In the genomic region with DNA sequence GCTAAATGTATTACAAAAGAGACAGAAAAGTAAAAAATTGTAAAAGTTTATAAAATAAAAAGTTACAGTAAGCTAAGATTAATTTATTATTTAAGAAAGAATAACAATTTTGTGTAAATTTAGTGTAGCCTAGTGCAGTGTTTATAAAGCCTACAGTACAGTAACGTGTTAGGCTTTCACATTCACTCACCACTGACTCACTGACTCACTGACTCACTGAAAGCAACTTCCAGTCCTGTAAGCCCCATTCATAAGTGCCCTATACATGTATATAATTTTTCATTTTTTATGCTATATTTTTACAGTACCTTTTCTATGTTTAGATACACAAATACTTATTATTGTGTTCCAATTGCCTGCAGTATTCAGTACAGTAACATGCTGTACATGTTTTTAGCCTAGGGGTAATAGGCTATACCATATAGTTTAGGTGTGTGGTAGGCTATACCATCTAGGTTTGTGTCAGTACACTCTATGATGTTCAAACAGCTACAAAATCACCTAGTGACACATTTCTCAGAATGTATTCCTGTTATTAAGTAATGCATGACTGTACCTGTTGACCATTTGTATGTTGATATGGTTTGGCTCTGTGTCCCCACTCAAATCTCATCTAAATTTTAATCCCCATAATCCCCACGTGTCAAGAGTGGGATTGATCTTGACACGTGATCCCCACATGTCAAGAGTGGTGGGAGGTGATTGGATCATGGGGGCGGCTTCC, we compare ENCODE assay signal across 12 cellular contexts. TPM values are rescaled to one million over a fixed set of nuclear protein-coding genes. Genes with fewer than 3 reads are reported as not detected.
DNase-seq lines count a peak whose midpoint lies in the region; ATAC-seq, FAIRE-seq and TF ChIP-seq lines count a peak whose summit lies in the region.
"Had no signal": no experiment of that assay in that cellular context is flagged by ENCODE, and none has a peak within 500 bp of the region (broad histone marks: within the 10 kb centered on the region; RNA-seq: fewer than 3 reads in every experiment).

No MANE protein-coding gene starts in this region.

- no peak for TF ChIP-seq POLR2A in GM12892 (IDR thresholded peaks at IDR 0.05; ENCODE audit: low read depth, low read length)

- H3K27ac Mint-ChIP-seq in type B pancreatic cell: no peak overlapping the region
- H3K27ac Mint-ChIP-seq: nephron had no signal

- H3K4me1 Mint-ChIP-seq in type B pancreatic cell (ENCODE audit: unreplicated experiment): no peaks in the 10 kb centered on the region
- H3K4me1 Mint-ChIP-seq: nephron had no signal

- H3K27ac ChIP-seq in foreskin keratinocyte: no peak overlapping the region
- H3K27ac ChIP-seq: ascending aorta had no signal

- H3K9me3 Mint-ChIP-seq in type B pancreatic cell: no peaks in the 10 kb centered on the region
- H3K9me3 Mint-ChIP-seq: nephron had no signal

- TF ChIP-seq CTCF in foreskin keratinocyte (conservative IDR thresholded peaks at IDR 0.05) (no peak), type B pancreatic cell (conservative IDR thresholded peaks at IDR 0.05) (no peak)

- no peaks in the 10 kb centered on the region for H3K4me1 ChIP-seq in foreskin keratinocyte
- H3K4me1 ChIP-seq: ascending aorta had no signal

- no peaks in the 10 kb centered on the region for H3K27me3 ChIP-seq in foreskin keratinocyte
- H3K27me3 ChIP-seq: ascending aorta had no signal

- ATAC-seq in GM21619 (IDR thresholded peaks at IDR 0.05; ENCODE audit: unreplicated experiment) (peak; percentile 58), foreskin keratinocyte (peak; percentile 100)

- H3K36me3 Mint-ChIP-seq in type B pancreatic cell: no peaks in the 10 kb centered on the region

- H3K4me3 Mint-ChIP-seq in type B pancreatic cell: no peak overlapping the region
- H3K4me3 Mint-ChIP-seq: nephron had no signal

- H3K27me3 Mint-ChIP-seq in type B pancreatic cell: no peaks in the 10 kb centered on the region

- no peak for FAIRE-seq in GM12892 (lab: Jason Lieb, UNC)
- FAIRE-seq: TTC549 had no signal

- DNase-seq in ELR (ENCODE audit: low read depth) (peak; percentile 84), RPMI7951 (ENCODE audit: low read depth) (peak; percentile 29), foreskin keratinocyte (peak; percentile 59 to 84), occipital lobe (lab: John Stamatoyannopoulos, UW) (no peak), type B pancreatic cell (ENCODE audit: extremely low spot score, unreplicated experiment) (no peak), GM12892 (ENCODE audit: insufficient read length) (no peak)
- no peak for DNase-seq in activated effector memory CD4-positive, alpha-beta T cell treated with Interleukin-2 at 50 U/mL for 16 hours
- DNase-seq: NCI-H510A had no signal

RNA-seq across cellular contexts. Expression of gene CFAP299, which starts 57.9 kb away (rescaled TPM):
- total RNA-seq in RPMI7951 (2014; rRNA removed; shearing (Covaris generic)): 0.36 TPM in 1 of 2 replicates, not detected in the other
- total RNA-seq in foreskin keratinocyte: not detected in 2 replicates
- polyA plus RNA-seq in foreskin keratinocyte: not detected in 2 replicates
- total RNA-seq in occipital lobe: 1.1 TPM
- 1.1 TPM in 1 of 2 replicates, not detected in the other for total RNA-seq in type B pancreatic cell (ENCODE audit: low replicate concordance)
- polyA plus RNA-seq in GM12892 (2012; ENCODE audit: missing spikeins): not detected
- total RNA-seq: ascending aorta had no signal

Comparison
In these comparisons a context has a peak if more than half of its experiments do, and no peak if none do; other contexts are left out.
1. DNase-seq: peak in ELR (single experiment), RPMI7951 (single experiment) and foreskin keratinocyte (2 of 2); none in occipital lobe (single experiment), type B pancreatic cell (single experiment), activated effector memory CD4-positive, alpha-beta T cell treated with Interleukin-2 at 50 U/mL for 16 hours (single experiment) and GM12892 (single experiment).